ENCODE assay signal across 16 cellular contexts in genomic region chr10:50807851-50808776, GRCh38.
DNase-seq lines count a peak whose midpoint lies in the region; ATAC-seq, FAIRE-seq and TF ChIP-seq lines count a peak whose summit lies in the region.
"Had no signal": no experiment of that assay in that cellular context is flagged by ENCODE, and none has a peak within 500 bp of the region (broad histone marks: within the 10 kb centered on the region; RNA-seq: fewer than 3 reads in every experiment).

No MANE protein-coding gene starts in this region.

- TF ChIP-seq CTCF in HFFc6 (IDR thresholded peaks at IDR 0.05), result no peak
- no peak for TF ChIP-seq CTCF in cardiac fibroblast (IDR thresholded peaks at IDR 0.05; ENCODE audit: low read depth, low read length)
- TF ChIP-seq CTCF in HepG2 (CRISPR knock-in tag; IDR thresholded peaks at IDR 0.05), result no peak

- H3K9me3 ChIP-seq in HepG2 (ENCODE audit: low read length), result no peaks in the 10 kb centered on the region

- CTCF ChIA-PET in HepG2 (lab: Yijun Ruan, JAX; ENCODE audit: low intra/inter-chr PET ratio, low total read pairs), result no interaction called here

- 0% methylated on average over 1 of the region's 1 CpG for WGBS in HepG2 (ENCODE audit: low lambda C conversion rate)

- no peaks in the 10 kb centered on the region for H3K9me3 Mint-ChIP-seq in HFFc6
- H3K9me3 Mint-ChIP-seq: activated naive CD4-positive, alpha-beta T cell treated with anti-CD3 and anti-CD28 coated beads, Interleukin-2, amount 50 U/mL, for 24 hours had no signal

- no peak for TF ChIP-seq POLR2A in HepG2 (IDR thresholded peaks at IDR 0.05; ENCODE audit: insufficient read depth in 1 of 2, low read depth in 2 of 2, low read length in 2 of 2)

- TF ChIP-seq EP300 in HepG2 (IDR thresholded peaks at IDR 0.05; ENCODE audit: low read depth in 2 of 2, low read length in 2 of 2) (peak; percentile 56 to 64; a peak in 3 of 4 replicates), HepG2 (CRISPR knock-in tag; IDR thresholded peaks at IDR 0.05; ENCODE audit: borderline replicate concordance) (no peak)

- peak; percentile 62 for DNase-seq in AG08395 (ENCODE audit: low spot score)
- DNase-seq in HFFc6, result peak; percentile 25
- DNase-seq in cardiac fibroblast (ENCODE audit: low read depth in 2 of 2), result peak; percentile 19 to 48
- peak; percentile 88 for DNase-seq in HepG2 (ENCODE audit: low spot score)
- no peak for DNase-seq in activated CD4-positive, alpha-beta T cell treated with anti-CD3 and anti-CD28 coated beads, Interleukin-2, amount 50 U/mL, for 48 hours
- no peak for DNase-seq in ACHN
- no peak for DNase-seq in sciatic nerve (ENCODE audit: low spot score)
- DNase-seq: activated CD4-positive, CD25-positive, alpha-beta regulatory T cell; cerebellar nuclear complex; mammary epithelial cell; NCI-H1092 treated with DMSO at 0.1 percent for 48 hours; NCI-H2227 treated with DMSO at 0.1 percent for 48 hours; PC-9 had no signal

- no peak overlapping the region for H3K9ac ChIP-seq in HepG2 (ENCODE audit: insufficient read depth, low read depth, low read length)

- no peaks in the 10 kb centered on the region for H3K27me3 ChIP-seq in HepG2 (ENCODE audit: control insufficient read depth in 1 of 2, insufficient read depth in 2 of 2, low read length in 2 of 2)

- POLR2A ChIA-PET in HepG2 (lab: Yijun Ruan, JAX), result no interaction called here

- H3K4me1 ChIP-seq in HepG2 (ENCODE audit: insufficient read depth, low read length), result peaks cover 24% of the 10 kb centered on the region

- peaks cover 8 to 41% of the 10 kb centered on the region in 2 experiments for H3K36me3 ChIP-seq in HepG2 (replicated peaks in 1 of 2; ENCODE audit: control insufficient read depth in 1 of 2, insufficient read depth in 2 of 2, low read length in 2 of 2)

- no peaks in the 10 kb centered on the region for H3K79me2 ChIP-seq in HepG2 (ENCODE audit: insufficient read depth, low read length)

- H3K4me3 ChIP-seq in cardiac fibroblast (replicated peaks in 1 of 2; ENCODE audit: low read depth in 2 of 2, low read length in 2 of 2), result no peak overlapping the region
- no peak overlapping the region for H3K4me3 ChIP-seq in HepG2 (replicated peaks in 1 of 3; ENCODE audit: insufficient read depth in 1 of 3, low read depth in 2 of 3, low read length in 3 of 3)
- H3K4me3 ChIP-seq: PC-9 had no signal

- H4K20me1 ChIP-seq in HepG2 (ENCODE audit: insufficient read depth, low read length), result no peaks in the 10 kb centered on the region

- H2AFZ ChIP-seq in HepG2 (ENCODE audit: low read length), result no peak overlapping the region
- H2AFZ ChIP-seq: PC-9 had no signal

- intact Hi-C loops in HepG2 (cut with micrococcal nuclease; ENCODE audit: unreplicated experiment), result loop anchor here (2.0 kb wide), 2 partner anchors 19 to 77 kb away; partner anchors contain the start of gene A1CF
- intact Hi-C loops in sciatic nerve (cut with DNase I), result no loop called here

- no peak for TF ChIP-seq RAD21 in HepG2 (CRISPR knock-in tag; IDR thresholded peaks at IDR 0.05)

- H3K27ac Mint-ChIP-seq in HFFc6, result peak overlapping the region; percentile 36; the same call in 1 of the 2 replicates
- H3K27ac Mint-ChIP-seq: activated naive CD4-positive, alpha-beta T cell treated with anti-CD3 and anti-CD28 coated beads, Interleukin-2, amount 50 U/mL, for 24 hours had no signal

- no peaks in the 10 kb centered on the region for H3K4me1 Mint-ChIP-seq in HFFc6 (ENCODE audit: low read depth)
- H3K4me1 Mint-ChIP-seq: activated naive CD4-positive, alpha-beta T cell treated with anti-CD3 and anti-CD28 coated beads, Interleukin-2, amount 50 U/mL, for 24 hours had no signal

- H3K36me3 Mint-ChIP-seq in HFFc6 (ENCODE audit: low read depth), result no peaks in the 10 kb centered on the region
- H3K36me3 Mint-ChIP-seq: activated naive CD4-positive, alpha-beta T cell treated with anti-CD3 and anti-CD28 coated beads, Interleukin-2, amount 50 U/mL, for 24 hours had no signal

- no peak overlapping the region for H3K4me3 Mint-ChIP-seq in HFFc6
- H3K4me3 Mint-ChIP-seq: activated naive CD4-positive, alpha-beta T cell treated with anti-CD3 and anti-CD28 coated beads, Interleukin-2, amount 50 U/mL, for 24 hours had no signal

- peaks cover 12% of the 10 kb centered on the region for H3K27me3 Mint-ChIP-seq in HFFc6 (ENCODE audit: insufficient read depth)

- no TSS peak for BruUV-seq in HepG2 (replicated peaks; lab: Mats Ljungman, UMichigan)

- peak overlapping the region; percentile 21 for H3K4me2 ChIP-seq in HepG2 (ENCODE audit: low read depth, low read length)
- H3K4me2 ChIP-seq: PC-9 had no signal

- H3K27ac ChIP-seq in HepG2 (ENCODE audit: extremely low read length, insufficient read depth, low read length), result peak overlapping the region; percentile 71
- H3K27ac ChIP-seq: PC-9 had no signal

- peak; percentile 80 for FAIRE-seq in HepG2 (lab: Jason Lieb, UNC)
- FAIRE-seq: endothelial cell of umbilical vein had no signal

- in situ Hi-C loops in HepG2 (cut with HindIII; ENCODE audit: extremely low pct_ligation_motif_present, low pct_unique_long_range_greater_than_20kb) (no loop called here), ACHN (cut with HindIII; ENCODE audit: low pct_ligation_motif_present, low pct_unique_long_range_greater_than_20kb, low sequenced_read_pairs) (no loop called here)

- ATAC-seq in HepG2 (peak; percentile 100), GM19395 (IDR thresholded peaks at IDR 0.05; ENCODE audit: unreplicated experiment) (no peak), sciatic nerve (no peak)

TF ChIP-seq in HepG2, 621 proteins besides CTCF, POLR2A, EP300 and RAD21 (continues in another document):
- no peak for TF ChIP-seq SOX13 (IDR thresholded peaks at IDR 0.05)
- peak in 1 of 2 experiments; percentile 25; a peak in 1 of 4 replicates for TF ChIP-seq SOX13 (CRISPR knock-in tag; conservative IDR thresholded peaks at IDR 0.05 in 1 of 2, IDR thresholded peaks at IDR 0.05 in 1 of 2)
- no peak for TF ChIP-seq HNRNPL (IDR thresholded peaks at IDR 0.05; ENCODE audit: low read depth, low read length)
- peak; percentile 85; the same call in 1 of the 2 replicates for TF ChIP-seq FOXK1 (CRISPR knock-in tag; IDR thresholded peaks at IDR 0.05; ENCODE audit: borderline replicate concordance, low read depth)
- TF ChIP-seq HNF4G (IDR thresholded peaks at IDR 0.05; ENCODE audit: borderline replicate concordance, low read depth, low read length), result peak; percentile 87
- peak; percentile 57; the same call in 1 of the 2 replicates for TF ChIP-seq HNF4G (CRISPR knock-in tag; IDR thresholded peaks at IDR 0.05; ENCODE audit: borderline replicate concordance, low read depth)
- TF ChIP-seq ZNF629 (CRISPR knock-in tag; conservative IDR thresholded peaks at IDR 0.05), result no peak
- no peak for TF ChIP-seq ZKSCAN1 (IDR thresholded peaks at IDR 0.05; ENCODE audit: low read length)
- no peak for TF ChIP-seq ZNF75D (CRISPR knock-in tag; IDR thresholded peaks at IDR 0.05; ENCODE audit: borderline replicate concordance)
- TF ChIP-seq FOXA3 (CRISPR knock-in tag; IDR thresholded peaks at IDR 0.05), result peak; percentile 91
- no peak for TF ChIP-seq ZNF749 (CRISPR knock-in tag; IDR thresholded peaks at IDR 0.05; ENCODE audit: borderline replicate concordance)
- TF ChIP-seq ZGPAT (CRISPR knock-in tag; IDR thresholded peaks at IDR 0.05), result 0 out of 2 replicates have a peak, but pooled peaks have one; percentile 34
- no peak for TF ChIP-seq ZNF383 (CRISPR knock-in tag; IDR thresholded peaks at IDR 0.05; ENCODE audit: borderline replicate concordance)
- no peak for TF ChIP-seq PPARG (CRISPR knock-in tag; conservative IDR thresholded peaks at IDR 0.05)
- no peak for TF ChIP-seq TERF1 (CRISPR knock-in tag; IDR thresholded peaks at IDR 0.05)
- no peak for TF ChIP-seq ZC3H4 (CRISPR knock-in tag; IDR thresholded peaks at IDR 0.05; ENCODE audit: borderline replicate concordance)
- no peak for TF ChIP-seq HNRNPH1 (optimal IDR thresholded peaks at IDR 0.05; ENCODE audit: low read depth, low read length)
- TF ChIP-seq SCMH1 (CRISPR knock-in tag; IDR thresholded peaks at IDR 0.05; ENCODE audit: borderline replicate concordance), result no peak
- TF ChIP-seq MNT (IDR thresholded peaks at IDR 0.05), result 0 out of 2 replicates have a peak, but pooled peaks have one; percentile 21
- TF ChIP-seq PHB2 (IDR thresholded peaks at IDR 0.05; ENCODE audit: partially characterized antibody), result no peak
- no peak for TF ChIP-seq ZNF616 (CRISPR knock-in tag; IDR thresholded peaks at IDR 0.05; ENCODE audit: low read depth)

Comparison
In these comparisons a context has a peak if more than half of its experiments do, and no peak if none do; other contexts are left out.
1. DNase-seq: peak in AG08395 (single experiment), HFFc6 (single experiment), cardiac fibroblast (2 of 2) and HepG2 (single experiment); none in activated CD4-positive, alpha-beta T cell treated with anti-CD3 and anti-CD28 coated beads, Interleukin-2, amount 50 U/mL, for 48 hours (0 of 2), ACHN (single experiment) and sciatic nerve (single experiment).